Comparison of ENCODE assay signal across 8 cellular contexts in genomic region chr5:122192883-122193496, GRCh38.
DNase-seq lines count a peak whose midpoint lies in the region; ATAC-seq, FAIRE-seq and TF ChIP-seq lines count a peak whose summit lies in the region.

No MANE protein-coding gene starts in this region.

- H2AK5ac ChIP-seq in H1 (ENCODE audit: low read depth, low read length) = no peak overlapping the region

- RAD21 ChIA-PET in HCT116 (lab: Charles Lee; ENCODE audit: low non-redundant PET in 1 of 2, low total read pairs in 2 of 2, uncharacterized antibody in 2 of 2, unreplicated experiment in 2 of 2) = no interaction called here

- no peaks in the 10 kb centered on the region for H3K79me1 ChIP-seq in H1 (ENCODE audit: low read depth, low read length)

- H3K4me2 ChIP-seq in HCT116 (ENCODE audit: low read length) (no peak overlapping the region), H1 (ENCODE audit: insufficient read depth in 1 of 2, low read depth in 2 of 2, low read length in 2 of 2) (no peak overlapping the region)

- H2BK20ac ChIP-seq in H1 (ENCODE audit: low read length) = no peak overlapping the region

- no peaks in the 10 kb centered on the region for H3K23me2 ChIP-seq in H1 (ENCODE audit: low read depth, low read length)

- WGBS in H1 (ENCODE audit: extremely low coverage in 1 of 2, insufficient coverage in 1 of 2, insufficient read length in 1 of 2, insufficient replicate concordance in 2 of 2, low coverage in 1 of 2, low lambda C conversion rate in 2 of 2, missing lambda C conversion rate in 1 of 2), 2 experiments = 52% methylated on average over 4 of the region's 4 CpGs; no CpG with 5 or more reads in 1 of the 2 experiments

- no peak overlapping the region for H3K18ac ChIP-seq in H1 (ENCODE audit: extremely low read depth, low read length)

- H2BK5ac ChIP-seq in H1 (ENCODE audit: low read depth, low read length) = no peak overlapping the region

- H3K27ac ChIP-seq in HCT116 (ENCODE audit: low read depth, low read length) = no peak overlapping the region
- no peak overlapping the region for H3K27ac ChIP-seq in Peyer's patch
- no peak overlapping the region for H3K27ac ChIP-seq in H1 (ENCODE audit: low read depth, low read length)

- H3K4me1 ChIP-seq in HCT116 (ENCODE audit: control insufficient read depth in 1 of 2, insufficient read depth in 2 of 2, low read length in 2 of 2) (no peaks in the 10 kb centered on the region), Peyer's patch (no peaks in the 10 kb centered on the region), H1 (replicated peaks in 1 of 4; ENCODE audit: control insufficient read depth in 3 of 4, insufficient read depth in 4 of 4, low read length in 3 of 4) (peaks cover 0 to 3% (median 0%) of the 10 kb centered on the region in 4 experiments; a peak in 1 of 7 replicates)

- H2BK12ac ChIP-seq in H1 (ENCODE audit: low read depth, low read length) = no peak overlapping the region

- H4K91ac ChIP-seq in H1 (replicated peaks; ENCODE audit: insufficient read length, low read length) = no peak overlapping the region

- H3K4me1 Mint-ChIP-seq in mesothelial cell of epicardium = peaks cover 42% of the 10 kb centered on the region
- no peaks in the 10 kb centered on the region for H3K4me1 Mint-ChIP-seq in activated T-helper 1 cell treated with anti-CD3 and anti-CD28 coated beads, Interleukin-12 subunit alpha, Interleukin-12 subunit beta, Interleukin-2, Interleukin-4 antibody, amounts not matched to agents 30 ng/mL and 10 ng/mL and 1 ng/mL, durations not matched to agents 14 hours and 24 hours and 36 hours (ENCODE audit: low read depth)

- no peak overlapping the region for H3K56ac ChIP-seq in H1 (replicated peaks; ENCODE audit: insufficient read length, low read depth, low read length)

- H3K14ac ChIP-seq in H1 (ENCODE audit: insufficient read length) = no peak overlapping the region

- H4K8ac ChIP-seq in H1 (ENCODE audit: extremely low read depth, insufficient read depth, low read length) = no peak overlapping the region

- no peak overlapping the region for H3K4me3 Mint-ChIP-seq in mesothelial cell of epicardium
- no peak overlapping the region for H3K4me3 Mint-ChIP-seq in activated T-helper 1 cell treated with anti-CD3 and anti-CD28 coated beads, Interleukin-12 subunit alpha, Interleukin-12 subunit beta, Interleukin-2, Interleukin-4 antibody, amounts not matched to agents 30 ng/mL and 10 ng/mL and 1 ng/mL, durations not matched to agents 14 hours and 24 hours and 36 hours

- H2AFZ ChIP-seq in HCT116 (ENCODE audit: low read depth, low read length, poor library complexity, severe bottlenecking) (no peak overlapping the region), H1 (ENCODE audit: low read length) (no peak overlapping the region; the same call in 1 of the 2 replicates)

- H2BK120ac ChIP-seq in H1 (replicated peaks; ENCODE audit: low read depth, low read length) = no peak overlapping the region

- no peak overlapping the region for H3K4ac ChIP-seq in H1 (replicated peaks; ENCODE audit: insufficient read length, low read depth, low read length)

- no TSS peak for BruUV-seq in HCT116 (replicated peaks; lab: Mats Ljungman, UMichigan)

- H3K4me3 ChIP-seq in HCT116 (replicated peaks in 1 of 2; ENCODE audit: low read depth in 1 of 2, low read length in 2 of 2) (no peak overlapping the region), Peyer's patch (no peak overlapping the region), H1 (ENCODE audit: extremely low read depth in 1 of 4, insufficient read depth in 2 of 4, low read depth in 3 of 4, low read length in 4 of 4) (no peak overlapping the region)

- H2BK15ac ChIP-seq in H1 (ENCODE audit: low read length) = no peak overlapping the region

- H3K9me2 ChIP-seq in HCT116 (ENCODE audit: insufficient read depth) = no peaks in the 10 kb centered on the region

- peak; percentile 72 for FAIRE-seq in H1 (lab: Jason Lieb, UNC)

- H3K36me3 ChIP-seq in HCT116 (ENCODE audit: control insufficient read depth in 1 of 2, insufficient read depth in 2 of 2, low read length in 2 of 2) (no peaks in the 10 kb centered on the region), Peyer's patch (no peaks in the 10 kb centered on the region), H1 (ENCODE audit: control insufficient read depth in 2 of 4, insufficient read depth in 4 of 4, low read length in 3 of 4) (no peaks in the 10 kb centered on the region)

- H3K27ac Mint-ChIP-seq in mesothelial cell of epicardium = no peak overlapping the region
- H3K27ac Mint-ChIP-seq in activated T-helper 1 cell treated with anti-CD3 and anti-CD28 coated beads, Interleukin-12 subunit alpha, Interleukin-12 subunit beta, Interleukin-2, Interleukin-4 antibody, amounts not matched to agents 30 ng/mL and 10 ng/mL and 1 ng/mL, durations not matched to agents 14 hours and 24 hours and 36 hours = no peak overlapping the region

- no peak overlapping the region for H3K23ac ChIP-seq in H1 (ENCODE audit: insufficient read length)

- intact Hi-C loops in Right ventricle myocardium inferior (cut with DNase I) (loop anchor here (1.0 to 10.0 kb wide), 3 partner anchors 222 to 1152 kb away; no protein-coding TSS in a partner anchor), cardiac septum (cut with DNase I) (loop anchor here (5.0 kb wide), 1 partner anchor 224 kb away; no protein-coding TSS in a partner anchor), HCT116 (cut with micrococcal nuclease) (loop anchor here (2.0 kb wide), 1 partner anchor 300 kb away; no protein-coding TSS in a partner anchor)
- intact Hi-C loops in activated T-helper 1 cell treated with anti-CD3 and anti-CD28 coated beads, Interleukin-12 subunit alpha, Interleukin-12 subunit beta, Interleukin-2, Interleukin-4 antibody, amounts not matched to agents 30 ng/mL and 10 ng/mL and 1 ng/mL, durations not matched to agents 14 hours and 24 hours and 36 hours (cut with micrococcal nuclease) = loop anchor here (10.0 kb wide), 2 partner anchors 302 to 1422 kb away; no protein-coding TSS in a partner anchor

- H3K9me3 Mint-ChIP-seq in mesothelial cell of epicardium = no peaks in the 10 kb centered on the region
- no peaks in the 10 kb centered on the region for H3K9me3 Mint-ChIP-seq in activated T-helper 1 cell treated with anti-CD3 and anti-CD28 coated beads, Interleukin-12 subunit alpha, Interleukin-12 subunit beta, Interleukin-2, Interleukin-4 antibody, amounts not matched to agents 30 ng/mL and 10 ng/mL and 1 ng/mL, durations not matched to agents 14 hours and 24 hours and 36 hours

- H3K79me2 ChIP-seq in HCT116 (ENCODE audit: insufficient read depth, low read length) (no peaks in the 10 kb centered on the region), H1 (ENCODE audit: control insufficient read depth in 1 of 2, insufficient read depth in 2 of 2, low read length in 2 of 2) (no peaks in the 10 kb centered on the region)

- no peak for TF ChIP-seq EP300 in H1 (IDR thresholded peaks at IDR 0.05; ENCODE audit: borderline replicate concordance in 1 of 2, low read depth in 2 of 2, low read length in 2 of 2)

- H3K9ac ChIP-seq in HCT116 (ENCODE audit: low read length) = no peak overlapping the region
- H3K9ac ChIP-seq in H1 (replicated peaks in 1 of 4; ENCODE audit: extremely low read depth in 1 of 4, low read depth in 3 of 4, low read length in 3 of 4) = no peak overlapping the region

- CTCF ChIA-PET in HCT116 (lab: Charles Lee) (no interaction called here), H1 (lab: Charles Lee; ENCODE audit: partially characterized antibody) (interaction anchor here (0.6 to 10.7 kb wide), 12 partner anchors 10 to 309 kb away, joined by 3 to 221 read pairs (median 4); no protein-coding TSS in a partner anchor)

- POLR2A ChIA-PET in HCT116 (lab: Charles Lee) (no interaction called here), H1 (lab: Charles Lee; ENCODE audit: partially characterized antibody) (no interaction called here)

- no peaks in the 10 kb centered on the region for H3K27me3 Mint-ChIP-seq in mesothelial cell of epicardium (ENCODE audit: low read depth)
- H3K27me3 Mint-ChIP-seq in activated T-helper 1 cell treated with anti-CD3 and anti-CD28 coated beads, Interleukin-12 subunit alpha, Interleukin-12 subunit beta, Interleukin-2, Interleukin-4 antibody, amounts not matched to agents 30 ng/mL and 10 ng/mL and 1 ng/mL, durations not matched to agents 14 hours and 24 hours and 36 hours (ENCODE audit: insufficient read depth) = peaks cover 2% of the 10 kb centered on the region

- no peaks in the 10 kb centered on the region for H4K20me1 ChIP-seq in HCT116 (ENCODE audit: insufficient read depth)
- H4K20me1 ChIP-seq in H1 (replicated peaks in 1 of 2; ENCODE audit: control insufficient read depth in 1 of 2, insufficient read depth in 2 of 2, low read length in 2 of 2) = no peaks in the 10 kb centered on the region

- H3K36me3 Mint-ChIP-seq in mesothelial cell of epicardium = no peaks in the 10 kb centered on the region
- no peaks in the 10 kb centered on the region for H3K36me3 Mint-ChIP-seq in activated T-helper 1 cell treated with anti-CD3 and anti-CD28 coated beads, Interleukin-12 subunit alpha, Interleukin-12 subunit beta, Interleukin-2, Interleukin-4 antibody, amounts not matched to agents 30 ng/mL and 10 ng/mL and 1 ng/mL, durations not matched to agents 14 hours and 24 hours and 36 hours (ENCODE audit: low read depth)

- H3K9me3 ChIP-seq in HCT116 (ENCODE audit: control insufficient read depth in 1 of 2, insufficient read depth in 1 of 2, low read depth in 1 of 2, low read length in 2 of 2) = no peaks in the 10 kb centered on the region
- H3K9me3 ChIP-seq in Peyer's patch = no peaks in the 10 kb centered on the region
- no peaks in the 10 kb centered on the region for H3K9me3 ChIP-seq in H1 (ENCODE audit: insufficient read depth in 2 of 2, low read depth in 1 of 2, low read length in 1 of 2)

- TF ChIP-seq CTCF in HCT116 (IDR thresholded peaks at IDR 0.05 in 2 of 3, conservative IDR thresholded peaks at IDR 0.05 in 1 of 3; ENCODE audit: borderline replicate concordance in 1 of 3, insufficient read depth in 1 of 3, low read depth in 2 of 3, low read length in 2 of 3) (peak; percentile 41 to 66 (median 44); a peak in 4 of 6 replicates), LNCAP (IDR thresholded peaks at IDR 0.05) (peak; percentile 72), Peyer's patch (IDR thresholded peaks at IDR 0.05) (peak in 4 of 6 experiments; percentile 41 to 63 (median 55)), H1 (IDR thresholded peaks at IDR 0.05; ENCODE audit: control extremely low read depth in 1 of 3, insufficient read depth in 1 of 3, low read depth in 1 of 3, low read length in 3 of 3) (peak in 2 of 3 experiments; percentile 61 to 67; a peak in 3 of 4 replicates), mesothelial cell of epicardium (IDR thresholded peaks at IDR 0.05; ENCODE audit: unreplicated experiment) (peak; percentile 54)

- peak; percentile 62 for TF ChIP-seq RAD21 in HCT116 (IDR thresholded peaks at IDR 0.05; ENCODE audit: low read depth)
- TF ChIP-seq RAD21 in H1 (IDR thresholded peaks at IDR 0.05 in 1 of 2, conservative IDR thresholded peaks at IDR 0.05 in 1 of 2; ENCODE audit: low read depth in 2 of 2, low read length in 2 of 2) = peak; percentile 70 to 81

- TF ChIP-seq POLR2A in HCT116 (IDR thresholded peaks at IDR 0.05; ENCODE audit: borderline replicate concordance, extremely low read depth, insufficient read depth, insufficient read length) = no peak
- TF ChIP-seq POLR2A in Peyer's patch (IDR thresholded peaks at IDR 0.05) = no peak
- no peak for TF ChIP-seq POLR2A in H1 (IDR thresholded peaks at IDR 0.05; ENCODE audit: control extremely low read depth in 1 of 2, low read depth in 2 of 2, low read length in 2 of 2)

- peak; percentile 81 for ATAC-seq in Right ventricle myocardium inferior
- peak; percentile 86 for ATAC-seq in HCT116

- no peak for DNase-seq in Right ventricle myocardium inferior (ENCODE audit: missing footprints)
- no peak for DNase-seq in cardiac septum (ENCODE audit: low spot score)
- peak; percentile 46 for DNase-seq in HCT116 (ENCODE audit: low read depth, low spot score)
- DNase-seq in Peyer's patch = no peak
- DNase-seq in H1 (ENCODE audit: low read depth in 1 of 2, low spot score in 2 of 2) = no peak
- DNase-seq in mesothelial cell of epicardium (ENCODE audit: low spot score in 2 of 2, unreplicated experiment in 2 of 2) = no peak
- DNase-seq in activated T-helper 1 cell treated with anti-CD3 and anti-CD28 coated beads, Interleukin-12 subunit alpha, Interleukin-12 subunit beta, Interleukin-2, Interleukin-4 antibody, amounts not matched to agents 30 ng/mL and 10 ng/mL and 1 ng/mL, durations not matched to agents 14 hours and 24 hours and 36 hours (ENCODE audit: low spot score) = no peak

- no peak overlapping the region for H4K5ac ChIP-seq in H1 (ENCODE audit: insufficient read length, low read depth, low read length)

- H3K27me3 ChIP-seq in HCT116 (ENCODE audit: insufficient read depth, low read length) (no peaks in the 10 kb centered on the region), Peyer's patch (no peaks in the 10 kb centered on the region), H1 (replicated peaks in 1 of 4; ENCODE audit: control insufficient read depth in 3 of 4, extremely low read depth in 1 of 4, insufficient read depth in 3 of 4, low read length in 3 of 4) (no peaks in the 10 kb centered on the region)
